12 cellular contexts compared by ENCODE assay signal in genomic region chr1:203666621-203667020, GRCh38. TPM values are rescaled to one million over a fixed set of nuclear protein-coding genes. Genes with fewer than 3 reads are reported as not detected.
DNase-seq lines count a peak whose midpoint lies in the region; ATAC-seq and TF ChIP-seq lines count a peak whose summit lies in the region.
"Had no signal": no experiment of that assay in that cellular context is flagged by ENCODE, and none has a peak within 500 bp of the region (broad histone marks: within the 10 kb centered on the region; RNA-seq: fewer than 3 reads in every experiment).

No MANE protein-coding gene starts in this region.

- H3K27ac ChIP-seq in CD4-positive, CD25-positive, alpha-beta regulatory T cell (ENCODE audit: insufficient read depth, low read length, poor library complexity, severe bottlenecking): no peak overlapping the region
- H3K27ac ChIP-seq in left ventricle myocardium inferior (replicated peaks): peak overlapping the region; percentile 76
- H3K27ac ChIP-seq: SJSA1 had no signal

- DNase-seq in CD4-positive, CD25-positive, alpha-beta regulatory T cell: no peak
- DNase-seq in left ventricle myocardium inferior (no peak), renal cortical epithelial cell (ENCODE audit: low read depth) (peak; percentile 61), Calu3 (no peak), SW480 (ENCODE audit: low spot score) (no peak)
- DNase-seq in activated CD8-positive, alpha-beta memory T cell treated with anti-CD3 and anti-CD28 coated beads, Interleukin-2, amount 50 U/mL, for 48 hours: no peak
- DNase-seq: activated naive CD4-positive, alpha-beta T cell treated with anti-CD3 and anti-CD28 coated beads for 36 hours; central memory CD4-positive, alpha-beta T cell; NCI-H2029 had no signal

- no peaks in the 10 kb centered on the region for H3K27me3 Mint-ChIP-seq in CD4-positive, CD25-positive, alpha-beta regulatory T cell
- H3K27me3 Mint-ChIP-seq in brain (no peaks in the 10 kb centered on the region), Calu3 (ENCODE audit: unreplicated experiment) (peaks cover 26% of the 10 kb centered on the region)

- H3K4me1 ChIP-seq in CD4-positive, CD25-positive, alpha-beta regulatory T cell (ENCODE audit: control insufficient read depth, insufficient read depth, low read length, poor library complexity, severe bottlenecking): peaks cover 70% of the 10 kb centered on the region
- peaks cover 99% of the 10 kb centered on the region for H3K4me1 ChIP-seq in left ventricle myocardium inferior

- peak overlapping the region in 1 of 4 donors; percentile 23 for H3K4me3 Mint-ChIP-seq in CD4-positive, CD25-positive, alpha-beta regulatory T cell
- no peak overlapping the region for H3K4me3 Mint-ChIP-seq in brain
- H3K4me3 Mint-ChIP-seq in Calu3 (ENCODE audit: low read depth, unreplicated experiment): no peak overlapping the region
- H3K4me3 Mint-ChIP-seq: activated naive CD4-positive, alpha-beta T cell treated with anti-CD3 and anti-CD28 coated beads for 36 hours had no signal

- H3K4me1 Mint-ChIP-seq in CD4-positive, CD25-positive, alpha-beta regulatory T cell: peaks cover 10 to 80% (median 65%) of the 10 kb centered on the region in 4 donors
- H3K4me1 Mint-ChIP-seq in brain (peaks cover 72% of the 10 kb centered on the region), Calu3 (ENCODE audit: low read depth, unreplicated experiment) (peaks cover 27% of the 10 kb centered on the region)

- H3K4me3 ChIP-seq in CD4-positive, CD25-positive, alpha-beta regulatory T cell (ENCODE audit: low read depth, low read length): no peak overlapping the region
- H3K4me3 ChIP-seq in left ventricle myocardium inferior: no peak overlapping the region
- H3K4me3 ChIP-seq: SJSA1 had no signal

- TF ChIP-seq CTCF in brain (conservative IDR thresholded peaks at IDR 0.05) (no peak), left ventricle myocardium inferior (IDR thresholded peaks at IDR 0.05; ENCODE audit: borderline replicate concordance) (no peak), Calu3 (IDR thresholded peaks at IDR 0.05; ENCODE audit: unreplicated experiment) (no peak)

- no peaks in the 10 kb centered on the region for H3K9me3 ChIP-seq in CD4-positive, CD25-positive, alpha-beta regulatory T cell (ENCODE audit: control insufficient read depth in 2 of 2, low read length in 2 of 2)
- H3K9me3 ChIP-seq in left ventricle myocardium inferior (replicated peaks): no peaks in the 10 kb centered on the region
- H3K9me3 ChIP-seq: SJSA1 had no signal

- intact Hi-C loops in left ventricle myocardium inferior (cut with micrococcal nuclease): no loop called here
- intact Hi-C loops in Calu3 (cut with micrococcal nuclease; ENCODE audit: unreplicated experiment): no loop called here

- no peaks in the 10 kb centered on the region for H3K9me3 Mint-ChIP-seq in CD4-positive, CD25-positive, alpha-beta regulatory T cell
- no peaks in the 10 kb centered on the region for H3K9me3 Mint-ChIP-seq in brain
- H3K9me3 Mint-ChIP-seq in Calu3 (ENCODE audit: low read depth, unreplicated experiment): no peaks in the 10 kb centered on the region
- H3K9me3 Mint-ChIP-seq: activated naive CD4-positive, alpha-beta T cell treated with anti-CD3 and anti-CD28 coated beads for 36 hours had no signal

- CTCF ChIA-PET in Calu3 (lab: Charles Lee): no interaction called here

- no peak for ATAC-seq in CD4-positive, CD25-positive, alpha-beta regulatory T cell (ENCODE audit: low read depth in 2 of 2)
- no peak for ATAC-seq in GM21528 (IDR thresholded peaks at IDR 0.05; ENCODE audit: low FRiP score, unreplicated experiment)

- H3K36me3 Mint-ChIP-seq in CD4-positive, CD25-positive, alpha-beta regulatory T cell: peaks cover 22% of the 10 kb centered on the region
- H3K36me3 Mint-ChIP-seq in brain (peaks cover 34% of the 10 kb centered on the region), Calu3 (ENCODE audit: insufficient read depth, unreplicated experiment) (no peaks in the 10 kb centered on the region)

- H3K36me3 ChIP-seq in CD4-positive, CD25-positive, alpha-beta regulatory T cell (ENCODE audit: control insufficient read depth, insufficient read depth, low read length): peaks cover 9% of the 10 kb centered on the region
- H3K36me3 ChIP-seq in left ventricle myocardium inferior: no peaks in the 10 kb centered on the region

- no TSS peak for BruUV-seq in Calu3 (replicated peaks; lab: Mats Ljungman, UMichigan)

- H3K27me3 ChIP-seq in CD4-positive, CD25-positive, alpha-beta regulatory T cell (ENCODE audit: control insufficient read depth, insufficient read depth, low read length): no peaks in the 10 kb centered on the region
- no peaks in the 10 kb centered on the region for H3K27me3 ChIP-seq in left ventricle myocardium inferior (ENCODE audit: low read depth)
- H3K27me3 ChIP-seq: SJSA1 had no signal

- H3K27ac Mint-ChIP-seq in CD4-positive, CD25-positive, alpha-beta regulatory T cell: peak overlapping the region in 2 of 3 donors; percentile 79 to 90
- peak overlapping the region in 3 of 5 experiments; percentile 6 to 51 (median 36) for H3K27ac Mint-ChIP-seq in brain
- H3K27ac Mint-ChIP-seq in Calu3 (ENCODE audit: unreplicated experiment): no peak overlapping the region
- H3K27ac Mint-ChIP-seq: activated naive CD4-positive, alpha-beta T cell treated with anti-CD3 and anti-CD28 coated beads for 36 hours had no signal

RNA-seq across cellular contexts. Expression of gene ATP2B4, which starts 40.0 kb away (rescaled TPM):
- total RNA-seq in CD4-positive, CD25-positive, alpha-beta regulatory T cell: 149 TPM
- 10 to 100 TPM; 25.8 to 39.6 (median 31.7) TPM for polyA plus RNA-seq in CD4-positive, CD25-positive, alpha-beta regulatory T cell
- polyA plus RNA-seq in brain (ENCODE audit: insufficient read depth, low read depth, low replicate concordance): 95.2 TPM
- total RNA-seq in left ventricle myocardium inferior (97.7 TPM), renal cortical epithelial cell (59.4 and 131 TPM in 2 replicates), Calu3 (2022) (1.9 and 3.9 TPM in 2 replicates)

Comparison
In these comparisons a context has a peak if more than half of its experiments do, and no peak if none do; other contexts are left out.
1. RNA of gene ATP2B4, which starts 40.0 kb away (total RNA-seq): 149 TPM in CD4-positive, CD25-positive, alpha-beta regulatory T cell (single experiment), 59.4 to 131 TPM in renal cortical epithelial cell and 97.7 TPM in left ventricle myocardium inferior (single experiment); 1.9 to 3.9 TPM in Calu3; every median in the first group is over 10 times any median in the second.